Comparison of ENCODE assay signal across 26 cellular contexts in genomic region chr14:95206534-95206933, GRCh38. TPM values are rescaled to one million over a fixed set of nuclear protein-coding genes. Genes with fewer than 3 reads are reported as not detected.
DNase-seq lines count a peak whose midpoint lies in the region; ATAC-seq, FAIRE-seq and TF ChIP-seq lines count a peak whose summit lies in the region.
"Had no signal": no experiment of that assay in that cellular context is flagged by ENCODE, and none has a peak within 500 bp of the region (broad histone marks: within the 10 kb centered on the region; RNA-seq: fewer than 3 reads in every experiment).

No MANE protein-coding gene starts in this region.

- H3F3A ChIP-seq in smooth muscle cell (ENCODE audit: low read depth): peaks cover 16% of the 10 kb centered on the region

- no peaks in the 10 kb centered on the region for H3K4me1 Mint-ChIP-seq in osteocyte (ENCODE audit: unreplicated experiment)
- H3K4me1 Mint-ChIP-seq: CD4-positive, alpha-beta memory T cell had no signal

- intact Hi-C loops in GM12878 (cut with micrococcal nuclease; ENCODE audit: unreplicated experiment): loop anchor here (5.0 kb wide), 1 partner anchor 156 kb away; no protein-coding TSS in a partner anchor

- H3K4me3 Mint-ChIP-seq in osteocyte (ENCODE audit: unreplicated experiment): no peak overlapping the region
- H3K4me3 Mint-ChIP-seq: CD4-positive, alpha-beta memory T cell; HFFc6 had no signal

- peaks cover 12% of the 10 kb centered on the region for H3K36me3 Mint-ChIP-seq in osteocyte (ENCODE audit: unreplicated experiment)
- H3K36me3 Mint-ChIP-seq: CD4-positive, alpha-beta memory T cell had no signal

- SMC1A ChIA-PET in GM12878 (lab: Charles Lee; ENCODE audit: uncharacterized antibody, unreplicated experiment): interaction anchor here (0.6 to 4.4 kb wide), 5 partner anchors 10 to 142 kb away, joined by 3 to 20 read pairs (median 6); no protein-coding TSS in a partner anchor

- WGBS in GM12878 (ENCODE audit: insufficient coverage, insufficient replicate concordance, low lambda C conversion rate, missing lambda C conversion rate): 3% methylated on average over 2 of the region's 2 CpGs
- 31% methylated on average over 2 of the region's 2 CpGs for WGBS in smooth muscle cell (ENCODE audit: low lambda C conversion rate)
- 80% methylated on average over 2 of the region's 2 CpGs for WGBS in suprapubic skin

- H3K27me3 Mint-ChIP-seq in osteocyte (ENCODE audit: unreplicated experiment): no peaks in the 10 kb centered on the region

- no TSS peak for BruUV-seq in GM12878 (replicated peaks; lab: Mats Ljungman, UMichigan)

- H3K9ac ChIP-seq in GM12878 (ENCODE audit: control insufficient read depth, insufficient read depth, low read length) (no peak overlapping the region), smooth muscle cell (ENCODE audit: low read depth) (no peak overlapping the region)

- H3K27ac Mint-ChIP-seq in osteocyte (ENCODE audit: unreplicated experiment): no peak overlapping the region
- H3K27ac Mint-ChIP-seq: CD4-positive, alpha-beta memory T cell; HFFc6 had no signal

- H3K27ac ChIP-seq in GM12878 (ENCODE audit: control insufficient read depth, insufficient read depth) (no peak overlapping the region), smooth muscle cell (ENCODE audit: low read depth) (peak overlapping the region; percentile 23), suprapubic skin (no peak overlapping the region)
- H3K27ac ChIP-seq: A549, RWPE1, SK-N-MC had no signal

- DNase-seq in GM19239 (ENCODE audit: insufficient read length, low spot score): no peak
- DNase-seq in GM12878 (ENCODE audit: low read depth, low spot score): no peak
- DNase-seq in fibroblast of the aortic adventitia (ENCODE audit: low read depth): peak; percentile 21
- no peak for DNase-seq in smooth muscle cell (lab: John Stamatoyannopoulos, UW; ENCODE audit: unreplicated experiment)
- no peak for DNase-seq in superior temporal gyrus (ENCODE audit: extremely low spot score)
- no peak for DNase-seq in CD1c-positive myeloid dendritic cell (ENCODE audit: extremely low spot score)
- no peak for DNase-seq in suprapubic skin (ENCODE audit: low spot score in 2 of 2)
- DNase-seq in osteocyte (ENCODE audit: extremely low spot score, unreplicated experiment): no peak
- DNase-seq: Caco-2; CD4-positive, alpha-beta memory T cell; H7; HFFc6; MM.1S; NCI-H1048; NCI-H1436; NCI-H187 treated with DMSO at 0.1 percent for 48 hours; NCI-H2107; NCI-H226; NCI-H510A treated with DMSO at 0.1 percent for 48 hours; NCI-H748 treated with DMSO at 0.1 percent for 48 hours; NK-92 treated with Interleukin-12 subunit alpha and Interleukin-12 subunit beta, amount 100 ng/mL, for 24 hours; SHP77 treated with DMSO at 0.1 percent for 48 hours had no signal

- FAIRE-seq in GM19239 (lab: Jason Lieb, UNC): peak; percentile 28
- FAIRE-seq in GM12878 (lab: Jason Lieb, UNC): no peak
- FAIRE-seq: A549, G401.6 had no signal

- H3K9me3 Mint-ChIP-seq in osteocyte (ENCODE audit: unreplicated experiment): peaks cover 17% of the 10 kb centered on the region

- H3K36me3 ChIP-seq in GM12878 (ENCODE audit: control insufficient read depth in 2 of 2, insufficient read depth in 2 of 2, low read length in 1 of 2): peaks cover 0 to 6% of the 10 kb centered on the region in 2 experiments; a peak in 2 of 4 replicates
- no peaks in the 10 kb centered on the region for H3K36me3 ChIP-seq in smooth muscle cell (ENCODE audit: low read depth)
- peaks cover 2% of the 10 kb centered on the region for H3K36me3 ChIP-seq in suprapubic skin

- H2AFZ ChIP-seq in GM12878 (ENCODE audit: control insufficient read depth, low read depth, low read length) (no peak overlapping the region), smooth muscle cell (ENCODE audit: low read depth) (no peak overlapping the region)

- H3K9me3 ChIP-seq in GM12878 (replicated peaks; ENCODE audit: control insufficient read depth, insufficient read depth, low read length) (peaks cover 2% of the 10 kb centered on the region; the same call in 2 of the 3 replicates), smooth muscle cell (replicated peaks; ENCODE audit: low read depth) (peaks cover 3% of the 10 kb centered on the region), suprapubic skin (no peaks in the 10 kb centered on the region)
- H3K9me3 ChIP-seq: Caco-2 had no signal

- TF ChIP-seq EP300 in GM12878 (IDR thresholded peaks at IDR 0.05; ENCODE audit: borderline replicate concordance in 1 of 2, control insufficient read depth in 1 of 2, low read depth in 2 of 2, low read length in 2 of 2) (no peak), suprapubic skin (IDR thresholded peaks at IDR 0.05) (no peak)

- in situ Hi-C loops in GM12878 (cut with MboI): no loop called here

- TF ChIP-seq CTCF in GM12878 (IDR thresholded peaks at IDR 0.05 in 2 of 3, conservative IDR thresholded peaks at IDR 0.05 in 1 of 3; ENCODE audit: control insufficient read depth in 2 of 3, extremely low read depth in 1 of 3, insufficient read depth in 1 of 3, low read depth in 3 of 3, low read length in 3 of 3) (no peak), fibroblast of the aortic adventitia (IDR thresholded peaks at IDR 0.05; ENCODE audit: insufficient read depth, low read length) (no peak), smooth muscle cell (IDR thresholded peaks at IDR 0.05; ENCODE audit: borderline replicate concordance, insufficient read depth, poor library complexity, severe bottlenecking) (no peak), suprapubic skin (IDR thresholded peaks at IDR 0.05) (no peak), osteocyte (IDR thresholded peaks at IDR 0.05) (no peak)

- TF ChIP-seq RAD21 in GM12878 (IDR thresholded peaks at IDR 0.05; ENCODE audit: insufficient read depth, low read depth, low read length): no peak

- ATAC-seq in GM12878: no peak; the same call in 2 of the 3 replicates
- ATAC-seq: A549 had no signal

- no peak for TF ChIP-seq POLR2A in GM12878 (IDR thresholded peaks at IDR 0.05; ENCODE audit: low read depth, low read length)
- TF ChIP-seq POLR2A in suprapubic skin (IDR thresholded peaks at IDR 0.05): no peak

- H3K27me3 ChIP-seq in GM12878 (replicated peaks in 1 of 2; ENCODE audit: control insufficient read depth in 2 of 2, insufficient read depth in 2 of 2, low read length in 1 of 2) (no peaks in the 10 kb centered on the region), smooth muscle cell (ENCODE audit: low read depth) (no peaks in the 10 kb centered on the region), suprapubic skin (no peaks in the 10 kb centered on the region)

- CTCF ChIA-PET in GM12878 (lab: Yijun Ruan, JAX): interaction anchor here (0.9 to 3.1 kb wide), 2 partner anchors 11 to 17 kb away, joined by 7 to 8 read pairs; no protein-coding TSS in a partner anchor

- H4K20me1 ChIP-seq in GM12878 (ENCODE audit: control insufficient read depth, insufficient read depth) (no peaks in the 10 kb centered on the region), smooth muscle cell (ENCODE audit: low read depth) (no peaks in the 10 kb centered on the region)

- H3K4me3 ChIP-seq in GM12878 (no peak overlapping the region), fibroblast of the aortic adventitia (ENCODE audit: low read depth, low read length) (no peak overlapping the region), smooth muscle cell (no peak overlapping the region), suprapubic skin (no peak overlapping the region)
- H3K4me3 ChIP-seq: A549, SK-N-MC had no signal

- POLR2A ChIA-PET in GM12878 (lab: Charles Lee): interaction anchor here (1.4 kb wide), 1 partner anchor 23 kb away, joined by 3 read pairs; no protein-coding TSS in a partner anchor

- H3K4me2 ChIP-seq in GM12878 (ENCODE audit: control insufficient read depth, insufficient read depth) (no peak overlapping the region), smooth muscle cell (no peak overlapping the region)
- H3K4me2 ChIP-seq: A549 had no signal

- H3K79me2 ChIP-seq in GM12878 (ENCODE audit: control insufficient read depth, insufficient read depth, low read length) (no peaks in the 10 kb centered on the region), smooth muscle cell (ENCODE audit: low read depth) (no peaks in the 10 kb centered on the region)

- peaks cover 7% of the 10 kb centered on the region; the same call in 1 of the 2 replicates for H3K4me1 ChIP-seq in GM12878 (ENCODE audit: control insufficient read depth, insufficient read depth, low read length)
- H3K4me1 ChIP-seq in smooth muscle cell (ENCODE audit: low read depth): no peaks in the 10 kb centered on the region
- no peaks in the 10 kb centered on the region for H3K4me1 ChIP-seq in suprapubic skin
- H3K4me1 ChIP-seq: A549 had no signal

- RAD21 ChIA-PET in GM12878 (lab: Charles Lee; ENCODE audit: unreplicated experiment): interaction anchor here (1.3 to 3.0 kb wide), 3 partner anchors 8 to 63 kb away, joined by 4 to 23 read pairs (median 5); no protein-coding TSS in a partner anchor

TF ChIP-seq in GM12878, 131 proteins besides CTCF, POLR2A, EP300 and RAD21 (continues in another document):
- TF ChIP-seq NFYA (IDR thresholded peaks at IDR 0.05; ENCODE audit: borderline replicate concordance, low read depth, low read length): no peak

RNA-seq across cellular contexts. Expression of gene DICER1, which starts 49.2 kb away (rescaled TPM):
- total RNA-seq in GM12878 (2013; cell fraction: nucleolus; rRNA removed): 246 and 321 TPM in 2 replicates
- total RNA-seq in GM12878 (2014; rRNA removed) (69.4 and 86.8 TPM in 2 replicates), GM12878 (2014; rRNA removed; fragmentation: Illumina TruSeq; extraction: Trizol) (42.8 and 46.1 TPM in 2 replicates), GM12878 (2021) (47.9 and 51.9 TPM in 2 replicates), fibroblast of the aortic adventitia (ENCODE audit: low replicate concordance) (46.6 and 106 TPM in 2 replicates), smooth muscle cell (67.5 and 86.2 TPM in 2 replicates), suprapubic skin (100 to 1,000 TPM in 1 of 4 donors, 10 to 100 TPM in 3; 38.3 to 124 (median 54.4) TPM), osteocyte (51.7 and 55.9 TPM in 2 replicates)
- polyA plus RNA-seq in GM12878 (2011; ENCODE audit: low read depth): 19.6 TPM
- polyA plus RNA-seq in GM12878 (2011; rRNA removed) (70.8 and 85.7 TPM in 2 replicates), GM12878 (2014; fragmentation: Illumina TruSeq; extraction: Trizol) (43.1 and 43.6 TPM in 2 replicates), GM12878 (2014; fragmentation: Nextera tagmentation; extraction: Ambion mirVana) (1 to 10 TPM; 6.8 to 9.8 TPM), GM12878 (2014; rRNA removed) (22.2 and 28.7 TPM in 2 replicates), GM12878 (2016; fragmentation: Nextera tagmentation; extraction: Ambion mirVana) (10 to 100 TPM; 29.2 to 31.4 TPM), smooth muscle cell (13.5 and 17.3 TPM in 2 replicates)
- 26.8 and 32.2 TPM in 2 replicates for polyA plus RNA-seq in GM12878 (2011; cell fraction: cytosol; rRNA removed)
- polyA plus RNA-seq in GM12878 (2011; cell fraction: nucleus; rRNA removed): 67.8 and 75.4 TPM in 2 replicates
- polyA plus RNA-seq in GM12878 (2012): 18.2 and 18.4 TPM in 2 replicates
- polyA minus RNA-seq in GM12878 (2011; rRNA and poly(A)+ RNA removed): 83.1 and 96.8 TPM in 2 replicates
- polyA minus RNA-seq in GM12878 (2011; cell fraction: cytosol; rRNA and poly(A)+ RNA removed): 27.8 and 30.6 TPM in 2 replicates
- polyA minus RNA-seq in GM12878 (2011; cell fraction: nucleus; rRNA and poly(A)+ RNA removed): 89.8 and 92.1 TPM in 2 replicates
